Comparison of ENCODE assay signal across 8 cellular contexts in the genomic region with DNA sequence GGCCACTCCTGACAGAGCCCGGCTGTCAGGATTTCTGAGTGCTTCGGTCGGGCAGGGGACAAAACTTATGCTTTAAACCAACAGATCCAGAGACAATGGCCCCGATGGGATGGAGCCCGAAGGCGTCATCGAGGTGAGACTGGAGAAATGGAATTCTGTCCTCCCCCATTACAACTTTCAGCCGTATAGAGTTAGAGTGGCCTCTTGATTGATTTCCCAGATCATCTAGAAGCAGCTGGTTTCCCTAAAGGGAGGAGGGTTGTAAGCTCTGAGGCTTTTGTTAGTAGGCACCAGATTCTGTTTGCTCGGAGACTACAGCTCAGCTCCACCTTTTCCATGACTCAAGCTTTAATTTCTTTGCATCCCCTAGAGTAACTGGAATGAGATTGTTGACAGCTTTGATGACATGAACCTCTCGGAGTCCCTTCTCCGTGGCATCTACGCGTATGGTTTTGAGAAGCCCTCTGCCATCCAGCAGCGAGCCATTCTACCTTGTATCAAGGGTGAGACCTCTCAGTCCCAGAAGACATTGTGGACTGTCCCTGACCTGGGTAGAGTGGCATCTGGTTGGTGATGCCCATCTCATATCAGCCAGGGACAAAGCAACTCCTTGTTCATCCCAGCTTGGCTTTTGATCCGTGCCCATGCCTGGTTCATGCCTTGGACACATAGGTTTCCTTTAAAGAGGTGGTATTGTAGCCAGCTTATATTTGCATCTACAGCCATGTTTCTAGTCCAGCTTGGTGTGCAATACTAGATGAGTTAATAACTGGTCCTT. TPM values are rescaled to one million over a fixed set of nuclear protein-coding genes. Genes with fewer than 3 reads are reported as not detected.
A peak's percentile ranks its signal among the peaks of the same experiment; 100 is the strongest.
DNase-seq lines count a peak whose midpoint lies in the region; ATAC-seq and TF ChIP-seq lines count a peak whose summit lies in the region.

No MANE protein-coding gene starts in this region.

- peaks cover 32% of the 10 kb centered on the region for H3K4me1 ChIP-seq in A673 (ENCODE audit: insufficient read depth, low read length, poor library complexity, severe bottlenecking)
- H3K4me1 ChIP-seq in HUES48 (ENCODE audit: control insufficient read depth, insufficient read depth, low read length), result peaks cover 8% of the 10 kb centered on the region
- peaks cover 66% of the 10 kb centered on the region for H3K4me1 ChIP-seq in mononuclear cell (ENCODE audit: insufficient read depth, low read length)

- POLR2A ChIA-PET in A673 (lab: Charles Lee; ENCODE audit: low non-redundant PET), result interaction anchor here (0.6 to 0.8 kb wide), 3 partner anchors 11 to 129 kb away, joined by 3 to 4 read pairs (median 4); a partner anchor contains a TSS
- POLR2A ChIA-PET in MCF 10A (lab: Yijun Ruan, JAX), result interaction anchor here (0.6 to 13.7 kb wide), 17 partner anchors 14 to 650 kb away, joined by 3 to 294 read pairs (median 4); a partner anchor contains a TSS

- TF ChIP-seq CTCF in A673 (conservative IDR thresholded peaks at IDR 0.05; ENCODE audit: low read depth, low read length) (no peak), MCF 10A (IDR thresholded peaks at IDR 0.05; ENCODE audit: unreplicated experiment) (no peak)

- intact Hi-C loops in A673 (cut with micrococcal nuclease; ENCODE audit: unreplicated experiment) (no loop called here), MCF 10A (cut with micrococcal nuclease) (loop anchor here (5.0 kb wide), 1 partner anchor 113 kb away; a partner anchor contains a TSS)

- H3K27me3 Mint-ChIP-seq in MCF 10A (ENCODE audit: insufficient read depth, unreplicated experiment), result no peaks in the 10 kb centered on the region

- H3K27ac ChIP-seq in A673 (ENCODE audit: low read depth, low read length, poor library complexity, severe bottlenecking) (peak overlapping the region; percentile 100), HUES48 (ENCODE audit: low read depth, low read length) (peak overlapping the region; percentile 98)

- DNase-seq in A673 (ENCODE audit: low spot score), result no peak
- DNase-seq in MCF 10A (ENCODE audit: unreplicated experiment), result no peak
- no peak for DNase-seq in NCI-H748 (lab: John Stamatoyannopoulos, UW; ENCODE audit: unreplicated experiment)
- DNase-seq in NOMO-1 treated with DMSO at 0.1 percent for 48 hours (lab: John Stamatoyannopoulos, UW; ENCODE audit: unreplicated experiment), result no peak

- peak overlapping the region; percentile 90 for H3K4me3 Mint-ChIP-seq in MCF 10A (ENCODE audit: unreplicated experiment)

- H3K36me3 Mint-ChIP-seq in MCF 10A (ENCODE audit: insufficient read depth, unreplicated experiment), result peaks cover 90% of the 10 kb centered on the region

- H3K9ac ChIP-seq in HUES48 (ENCODE audit: low read depth, low read length), result peak overlapping the region; percentile 99

- H3K36me3 ChIP-seq in A673 (ENCODE audit: insufficient read depth, low read length, poor library complexity, severe bottlenecking) (peaks cover 82% of the 10 kb centered on the region), HUES48 (ENCODE audit: control insufficient read depth, insufficient read depth, low read length) (peaks cover 76% of the 10 kb centered on the region)

- CTCF ChIA-PET in A673 (lab: Charles Lee), result interaction anchor here (1.3 to 1.5 kb wide), 2 partner anchors 14 kb away, joined by 3 to 4 read pairs; no protein-coding TSS in a partner anchor
- CTCF ChIA-PET in MCF 10A (lab: Yijun Ruan, JAX), result interaction anchor here (0.6 to 4.1 kb wide), 8 partner anchors 10 to 138 kb away, joined by 3 to 20 read pairs (median 6); a partner anchor contains a TSS

- no peak for ATAC-seq in HG02610 (IDR thresholded peaks at IDR 0.05; ENCODE audit: unreplicated experiment)
- ATAC-seq in GM21786 (IDR thresholded peaks at IDR 0.05; ENCODE audit: unreplicated experiment), result no peak

- H3K9me3 Mint-ChIP-seq in MCF 10A (ENCODE audit: unreplicated experiment), result no peaks in the 10 kb centered on the region

- no TSS peak for BruUV-seq in A673 (replicated peaks; lab: Mats Ljungman, UMichigan)
- TSS peak; percentile 9 for BruUV-seq in MCF 10A (replicated peaks; lab: Mats Ljungman, UMichigan)

- H3K4me1 Mint-ChIP-seq in MCF 10A (ENCODE audit: insufficient read depth, unreplicated experiment), result peaks cover 24% of the 10 kb centered on the region

- no peak overlapping the region for H3K27ac Mint-ChIP-seq in MCF 10A (ENCODE audit: low read depth, unreplicated experiment)

- H3K27me3 ChIP-seq in A673 (replicated peaks; ENCODE audit: insufficient read depth, low read depth, low read length, poor library complexity) (no peaks in the 10 kb centered on the region), HUES48 (ENCODE audit: control insufficient read depth, insufficient read depth, low read length) (no peaks in the 10 kb centered on the region), mononuclear cell (ENCODE audit: insufficient read depth, low read length) (no peaks in the 10 kb centered on the region)

- H3K9me3 ChIP-seq in A673 (ENCODE audit: low read depth, low read length, poor library complexity, severe bottlenecking), result no peaks in the 10 kb centered on the region
- no peaks in the 10 kb centered on the region for H3K9me3 ChIP-seq in HUES48 (ENCODE audit: control insufficient read depth, insufficient read depth, low read length)
- H3K9me3 ChIP-seq in mononuclear cell (ENCODE audit: low read depth, low read length), result no peaks in the 10 kb centered on the region

- H3K4me3 ChIP-seq in A673 (ENCODE audit: low read depth, low read length, poor library complexity, severe bottlenecking), result peak overlapping the region; percentile 95
- H3K4me3 ChIP-seq in HUES48 (ENCODE audit: low read depth, low read length), result peak overlapping the region; percentile 76
- peak overlapping the region; percentile 96 for H3K4me3 ChIP-seq in mononuclear cell (ENCODE audit: low read length)

RNA-seq across cellular contexts. Expression of a gene that starts 5.1 kb away (rescaled TPM):
- total RNA-seq in A673 (2021), result 1.6 and 1.8 TPM in 2 replicates
- 6.9 and 10.6 TPM in 2 replicates for total RNA-seq in MCF 10A (2022)
- 147 TPM for total RNA-seq in mononuclear cell

RNA-seq across cellular contexts. Expression of a gene that starts 9.3 kb away (rescaled TPM):
- total RNA-seq in A673 (2021) (133 and 149 TPM in 2 replicates), MCF 10A (2022) (52.0 and 56.5 TPM in 2 replicates), mononuclear cell (48.0 TPM)

RNA-seq across cellular contexts. Expression of a gene that starts 12.6 kb away (rescaled TPM):
- total RNA-seq in A673 (2021) (113 and 122 TPM in 2 replicates), MCF 10A (2022) (66.9 and 67.3 TPM in 2 replicates), mononuclear cell (33.1 TPM)

RNA-seq across cellular contexts. Expression of a gene that starts 15.5 kb away (rescaled TPM):
- total RNA-seq in A673 (2021) (0.87 and 1.3 TPM in 2 replicates), MCF 10A (2022) (32.6 and 34.4 TPM in 2 replicates), mononuclear cell (0.52 TPM)

RNA-seq across cellular contexts. Expression of a gene that starts 15.8 kb away (rescaled TPM):
- total RNA-seq in A673 (2021) (0.69 and 0.74 TPM in 2 replicates), MCF 10A (2022) (6.3 and 10.8 TPM in 2 replicates), mononuclear cell (44.9 TPM)

Comparison
In these comparisons a context has a peak if more than half of its experiments do, and no peak if none do; other contexts are left out.
1. RNA of a gene that starts 5.1 kb away (total RNA-seq): 147 TPM in mononuclear cell (single experiment); 6.9 to 10.6 TPM in MCF 10A and 1.6 to 1.8 TPM in A673; every median in the first group is over 10 times any median in the second.
2. Peak in every context shown above with its lines, with median percentiles within 50 percentile points of each other: H3K4me3 ChIP-seq.